ENCODE assay signal across 13 cellular contexts in the genomic region with DNA sequence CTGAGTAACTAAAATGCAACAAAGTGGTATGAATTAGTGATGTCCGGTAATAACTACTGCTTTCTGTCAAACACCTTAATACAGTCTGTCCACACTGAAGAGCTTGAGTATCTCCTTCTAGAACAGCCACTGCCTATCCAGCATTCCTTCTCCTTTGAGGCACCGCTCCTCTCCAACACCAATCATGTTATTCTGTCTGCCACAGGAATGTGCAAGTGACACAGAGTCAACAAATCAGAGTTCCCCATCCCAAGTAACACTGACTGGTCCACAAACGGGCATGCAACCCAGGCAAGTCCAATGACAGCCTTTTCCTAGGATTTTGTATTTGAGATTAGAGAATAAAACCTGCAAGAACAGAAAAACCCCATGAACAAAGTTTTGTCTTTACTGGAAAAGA. TPM values are rescaled to one million over a fixed set of nuclear protein-coding genes. Genes with fewer than 3 reads are reported as not detected.
DNase-seq lines count a peak whose midpoint lies in the region; ATAC-seq and TF ChIP-seq lines count a peak whose summit lies in the region.
"Had no signal": no experiment of that assay in that cellular context is flagged by ENCODE, and none has a peak within 500 bp of the region (broad histone marks: within the 10 kb centered on the region; RNA-seq: fewer than 3 reads in every experiment).

No MANE protein-coding gene starts in this region.

- no peaks in the 10 kb centered on the region for H3K9me3 ChIP-seq in cardiac muscle cell (ENCODE audit: low read depth)
- H3K9me3 ChIP-seq in right atrium auricular region, result no peaks in the 10 kb centered on the region
- H3K9me3 ChIP-seq: gastrocnemius medialis, sigmoid colon had no signal

- H3K4me1 Mint-ChIP-seq in immature natural killer cell, result peaks cover 41 to 65% of the 10 kb centered on the region in 2 donors
- peaks cover 36% of the 10 kb centered on the region for H3K4me1 Mint-ChIP-seq in activated CD4-positive, alpha-beta T cell treated with anti-CD3 and anti-CD28 coated beads for 36 hours

- peak overlapping the region; percentile 2 to 83 (median 52) for H3K27ac Mint-ChIP-seq in immature natural killer cell
- no peak overlapping the region for H3K27ac Mint-ChIP-seq in activated CD4-positive, alpha-beta T cell treated with anti-CD3 and anti-CD28 coated beads for 36 hours

- intact Hi-C loops in posterior cingulate gyrus (cut with DNase I), result no loop called here
- intact Hi-C loops in activated CD4-positive, alpha-beta T cell treated with anti-CD3 and anti-CD28 coated beads for 36 hours (cut with DNase I, micrococcal nuclease), result loop anchor here in 1 of 2 experiments (5.0 kb wide), 1 partner anchor 186 kb away; a partner anchor contains a TSS

- H3K36me3 Mint-ChIP-seq in immature natural killer cell, result no peaks in the 10 kb centered on the region
- no peaks in the 10 kb centered on the region for H3K36me3 Mint-ChIP-seq in activated CD4-positive, alpha-beta T cell treated with anti-CD3 and anti-CD28 coated beads for 36 hours (ENCODE audit: low read depth)

- H3K27ac ChIP-seq in cardiac muscle cell (no peak overlapping the region), right atrium auricular region (no peak overlapping the region)
- H3K27ac ChIP-seq: gastrocnemius medialis, sigmoid colon, VCaP had no signal

- peaks cover 7 to 17% (median 9%) of the 10 kb centered on the region in 3 donors for H3K27me3 Mint-ChIP-seq in immature natural killer cell (ENCODE audit: low read depth in 3 of 3)
- peaks cover under 1% of the 10 kb centered on the region for H3K27me3 Mint-ChIP-seq in activated CD4-positive, alpha-beta T cell treated with anti-CD3 and anti-CD28 coated beads for 36 hours

- H3K4me3 ChIP-seq in cardiac muscle cell (no peak overlapping the region), right atrium auricular region (no peak overlapping the region)
- H3K4me3 ChIP-seq: gastrocnemius medialis, sigmoid colon had no signal

- peak; percentile 37 to 42 for DNase-seq in cardiac muscle cell (ENCODE audit: low read depth in 1 of 2, low spot score in 1 of 2)
- DNase-seq in right atrium auricular region (ENCODE audit: low spot score), result no peak
- peak; percentile 54 for DNase-seq in SW480 (ENCODE audit: low spot score)
- DNase-seq in immature natural killer cell, result no peak
- no peak for DNase-seq in posterior cingulate gyrus
- DNase-seq in NCI-H748 (lab: John Stamatoyannopoulos, UW; ENCODE audit: unreplicated experiment), result no peak
- DNase-seq in activated CD4-positive, alpha-beta T cell treated with anti-CD3 and anti-CD28 coated beads for 36 hours, result no peak
- no peak for DNase-seq in T-helper 2 cell
- DNase-seq: central memory CD4-positive, alpha-beta T cell; gastrocnemius medialis; NCI-H1436 treated with DMSO at 0.1 percent for 48 hours; sigmoid colon had no signal

- no peak overlapping the region for H3K4me3 Mint-ChIP-seq in immature natural killer cell
- no peak overlapping the region for H3K4me3 Mint-ChIP-seq in activated CD4-positive, alpha-beta T cell treated with anti-CD3 and anti-CD28 coated beads for 36 hours

- TF ChIP-seq CTCF in cardiac muscle cell (IDR thresholded peaks at IDR 0.05; ENCODE audit: low read depth, low read length), result no peak
- TF ChIP-seq CTCF in right atrium auricular region (IDR thresholded peaks at IDR 0.05), result no peak

- H3K9me3 Mint-ChIP-seq in immature natural killer cell, result no peaks in the 10 kb centered on the region
- H3K9me3 Mint-ChIP-seq in activated CD4-positive, alpha-beta T cell treated with anti-CD3 and anti-CD28 coated beads for 36 hours (ENCODE audit: low read depth), result no peaks in the 10 kb centered on the region

- peaks cover 20% of the 10 kb centered on the region for H3K4me1 ChIP-seq in cardiac muscle cell (ENCODE audit: low read depth)
- H3K4me1 ChIP-seq in right atrium auricular region, result peaks cover 0 to 16% of the 10 kb centered on the region in 2 donors

- no peak for ATAC-seq in activated CD4-positive, alpha-beta T cell treated with anti-CD3 and anti-CD28 coated beads for 36 hours
- ATAC-seq: gastrocnemius medialis had no signal

- CTCF ChIA-PET in activated CD4-positive, alpha-beta T cell treated with anti-CD3 and anti-CD28 coated beads for 36 hours (lab: Charles Lee), result interaction anchor here (0.7 to 1.0 kb wide), 2 partner anchors 17 to 18 kb away, joined by 3 read pairs; no protein-coding TSS in a partner anchor

- H3K27me3 ChIP-seq in cardiac muscle cell (no peaks in the 10 kb centered on the region), right atrium auricular region (no peaks in the 10 kb centered on the region)
- H3K27me3 ChIP-seq: gastrocnemius medialis, sigmoid colon had no signal

- H3K36me3 ChIP-seq in cardiac muscle cell (no peaks in the 10 kb centered on the region), right atrium auricular region (no peaks in the 10 kb centered on the region)
- H3K36me3 ChIP-seq: gastrocnemius medialis, sigmoid colon had no signal

- POLR2A ChIA-PET in activated CD4-positive, alpha-beta T cell treated with anti-CD3 and anti-CD28 coated beads for 36 hours (lab: Charles Lee), result no interaction called here

RNA-seq across cellular contexts. Expression of a gene that starts 3.8 kb away (rescaled TPM):
- total RNA-seq in cardiac muscle cell, result 9.4 and 15.6 TPM in 2 replicates
- polyA plus RNA-seq in cardiac muscle cell, result 6.9 and 8.7 TPM in 2 replicates
- 1 to 10 TPM; 5.9 TPM for total RNA-seq in right atrium auricular region
- 1 to 10 TPM; 3.1 to 5.9 (median 4.1) TPM for polyA plus RNA-seq in immature natural killer cell
- total RNA-seq in activated CD4-positive, alpha-beta T cell treated with anti-CD3 and anti-CD28 coated beads for 36 hours, result 1 to 10 TPM; 6.1 to 6.7 TPM

Comparison
In these comparisons a context has a peak if more than half of its experiments do, and no peak if none do; other contexts are left out.
1. DNase-seq: peak in cardiac muscle cell (2 of 2) and SW480 (single experiment); none in right atrium auricular region (single experiment), immature natural killer cell (0 of 3), posterior cingulate gyrus (0 of 10), NCI-H748 (single experiment), activated CD4-positive, alpha-beta T cell treated with anti-CD3 and anti-CD28 coated beads for 36 hours (single experiment) and T-helper 2 cell (0 of 5).